9 cellular contexts compared by ENCODE assay signal in the genomic region with DNA sequence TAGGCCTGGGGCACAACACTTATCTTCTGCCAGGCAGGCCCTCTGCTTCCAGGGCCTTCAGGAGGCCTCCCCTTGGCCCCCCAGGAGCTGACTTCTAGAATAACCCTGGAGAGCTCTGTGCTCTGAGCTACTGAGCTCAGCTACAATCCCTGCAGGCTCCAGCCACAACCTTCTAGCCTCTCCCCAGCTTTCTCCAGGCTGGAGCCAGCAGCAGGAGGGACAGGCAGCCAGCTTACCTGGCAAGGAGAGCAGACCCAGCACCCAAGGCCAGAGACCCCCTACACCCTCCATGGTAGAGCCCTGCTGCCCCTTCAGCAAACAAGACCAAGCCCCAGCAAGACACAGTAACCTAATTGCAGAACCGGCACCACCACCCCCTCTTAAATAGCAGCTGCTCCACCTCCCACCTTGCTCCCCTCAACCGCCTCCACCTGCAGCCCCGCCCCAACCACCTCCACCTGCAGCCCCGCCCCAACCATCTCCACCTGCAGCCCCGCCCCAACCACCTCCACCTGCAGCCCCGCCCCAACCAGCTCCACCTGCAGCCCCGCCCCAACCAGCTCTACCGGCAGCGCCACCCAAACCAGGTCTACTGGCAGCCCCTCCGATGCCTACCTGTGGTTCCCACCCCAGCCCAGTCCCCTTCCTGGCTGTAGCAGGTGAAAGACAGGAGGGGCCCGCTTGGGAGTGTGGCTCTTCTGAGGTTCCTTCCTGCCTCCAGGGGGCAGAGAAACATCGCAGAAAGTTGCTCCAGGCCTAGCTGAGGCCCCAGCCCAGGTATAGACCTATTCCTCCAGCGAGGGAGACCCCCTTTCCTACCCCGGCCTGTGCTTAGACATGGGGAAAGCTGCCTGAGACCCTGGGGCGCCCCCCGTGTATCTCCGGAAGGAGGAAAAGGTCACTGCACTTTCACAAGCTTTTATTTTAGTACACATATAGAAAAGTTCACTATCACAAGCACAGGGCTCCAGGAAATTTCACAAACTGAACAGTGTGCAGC. TPM values are rescaled to one million over a fixed set of nuclear protein-coding genes. Genes with fewer than 3 reads are reported as not detected.
DNase-seq lines count a peak whose midpoint lies in the region; ATAC-seq and TF ChIP-seq lines count a peak whose summit lies in the region.
"Had no signal": no experiment of that assay in that cellular context is flagged by ENCODE, and none has a peak within 500 bp of the region (broad histone marks: within the 10 kb centered on the region; RNA-seq: fewer than 3 reads in every experiment).

Gene ASTL (minus strand): TSS at position 357 of the 1,000 bp plus-strand sequence. CDS start 66 bp downstream, at position 291.

- peak; percentile 44 for ATAC-seq in activated T-helper 17 cell treated with anti-CD3 and anti-CD28 coated beads, Interleukin-2, amount 50 U/mL, for 72 hours (replicated peaks)
- no peak for ATAC-seq in GM19324 (IDR thresholded peaks at IDR 0.05; ENCODE audit: low FRiP score, unreplicated experiment)

- H3K36me3 Mint-ChIP-seq in activated T-helper 17 cell treated with anti-CD3 and anti-CD28 coated beads, Interleukin-2, amount 50 U/mL, for 72 hours (ENCODE audit: low read depth): peaks cover 19% of the 10 kb centered on the region

- no peaks in the 10 kb centered on the region; the same call in 1 of the 2 replicates for H3K27me3 ChIP-seq in OCI-LY1 (ENCODE audit: insufficient read depth, low read length)

- H3K9me3 ChIP-seq in HEK293 (ENCODE audit: control insufficient read depth, insufficient read depth, low read depth, low read length): no peaks in the 10 kb centered on the region
- no peaks in the 10 kb centered on the region for H3K9me3 ChIP-seq in OCI-LY1 (ENCODE audit: low read length)

- no peak within 1 kb of the TSS for H3K27ac ChIP-seq in HEK293 (ENCODE audit: extremely low read depth, low read depth, low read length)
- H3K27ac ChIP-seq in OCI-LY1 (ENCODE audit: low read depth, low read length, poor library complexity, severe bottlenecking): no peak within 1 kb of the TSS
- H3K27ac ChIP-seq: SK-N-MC had no signal

- peak within 1 kb of the TSS; percentile 59 for H3K27ac Mint-ChIP-seq in activated T-helper 17 cell treated with anti-CD3 and anti-CD28 coated beads, Interleukin-2, amount 50 U/mL, for 72 hours

- no peak within 1 kb of the TSS for H3K9ac ChIP-seq in OCI-LY1 (ENCODE audit: low read length)

- no peaks in the 10 kb centered on the region for H3K79me2 ChIP-seq in OCI-LY1 (ENCODE audit: insufficient read depth, low read length)

- H3K4me3 ChIP-seq in HEK293 (ENCODE audit: low read depth, low read length): no peak within 1 kb of the TSS
- no peak within 1 kb of the TSS for H3K4me3 ChIP-seq in OCI-LY1 (ENCODE audit: low read depth, low read length, poor library complexity, severe bottlenecking)
- H3K4me3 ChIP-seq: SK-N-MC had no signal

- POLR2A ChIA-PET in HEK293 (lab: Yijun Ruan, JAX): interaction anchor here (1.0 to 2.2 kb wide), 3 partner anchors 21 to 126 kb away, joined by 3 to 8 read pairs (median 3); no protein-coding TSS in a partner anchor

- no peaks in the 10 kb centered on the region for H3F3A ChIP-seq in OCI-LY1 (ENCODE audit: insufficient read depth, low read length)

- H3K4me1 ChIP-seq in HEK293 (ENCODE audit: control insufficient read depth, insufficient read depth, low read length) (no peaks in the 10 kb centered on the region), OCI-LY1 (ENCODE audit: insufficient read depth, low read length, severe bottlenecking) (peaks cover 12% of the 10 kb centered on the region)

- no peaks in the 10 kb centered on the region for H3K27me3 Mint-ChIP-seq in activated T-helper 17 cell treated with anti-CD3 and anti-CD28 coated beads, Interleukin-2, amount 50 U/mL, for 72 hours

- no peak within 1 kb of the TSS for H3K4me2 ChIP-seq in OCI-LY1 (ENCODE audit: low read length)

- no peaks in the 10 kb centered on the region for H3K9me3 Mint-ChIP-seq in activated T-helper 17 cell treated with anti-CD3 and anti-CD28 coated beads, Interleukin-2, amount 50 U/mL, for 72 hours

- H3K4me1 Mint-ChIP-seq in activated T-helper 17 cell treated with anti-CD3 and anti-CD28 coated beads, Interleukin-2, amount 50 U/mL, for 72 hours: no peaks in the 10 kb centered on the region

- TF ChIP-seq CTCF in HEK293 (tag by site-specific recombination; IDR thresholded peaks at IDR 0.05) (0 out of 2 replicates have a peak, but pooled peaks have one; percentile 17), OCI-LY1 (IDR thresholded peaks at IDR 0.05; ENCODE audit: low read length) (peak; percentile 85)

- no peaks in the 10 kb centered on the region for H4K20me1 ChIP-seq in OCI-LY1 (ENCODE audit: insufficient read depth, low read length)

- no peaks in the 10 kb centered on the region for H3K9me2 ChIP-seq in OCI-LY1 (ENCODE audit: low read depth, low read length)

- no peak within 1 kb of the TSS for H3K4me3 Mint-ChIP-seq in activated T-helper 17 cell treated with anti-CD3 and anti-CD28 coated beads, Interleukin-2, amount 50 U/mL, for 72 hours

- no peaks in the 10 kb centered on the region for H3K36me3 ChIP-seq in HEK293 (ENCODE audit: control insufficient read depth in 2 of 2, insufficient read depth in 1 of 2, low read length in 2 of 2)
- peaks cover 14% of the 10 kb centered on the region for H3K36me3 ChIP-seq in OCI-LY1 (ENCODE audit: insufficient read depth, low read length)

- no peak within 1 kb of the TSS for H2AFZ ChIP-seq in OCI-LY1 (ENCODE audit: low read length)

- CTCF ChIA-PET in HEK293 (lab: Yijun Ruan, JAX): interaction anchor here (0.6 to 10.0 kb wide), 21 partner anchors 8 to 1094 kb away, joined by 3 to 142 read pairs (median 4); partner anchors contain the start of genes CIAO1 and TMEM127

- DNase-seq in DMS153 treated with DMSO at 0.1 percent for 48 hours (lab: John Stamatoyannopoulos, UW; ENCODE audit: unreplicated experiment) (peak; percentile 42), glomerular visceral epithelial cell (ENCODE audit: extremely low spot score) (peak; percentile 44), renal cortical epithelial cell (ENCODE audit: low read depth) (peak; percentile 10), NCI-H2227 treated with DMSO at 0.1 percent for 48 hours (lab: John Stamatoyannopoulos, UW) (no peak)

TF ChIP-seq in HEK293, 187 proteins besides CTCF, POLR2A, EP300 and RAD21:
- peak; percentile 44; the same call in 1 of the 2 replicates for TF ChIP-seq KLF8 (tag by site-specific recombination; IDR thresholded peaks at IDR 0.05)
- no peak for TF ChIP-seq ZNF366 (tag by site-specific recombination; conservative IDR thresholded peaks at IDR 0.05)
- no peak for TF ChIP-seq BCL11B (tag by site-specific recombination; IDR thresholded peaks at IDR 0.05; ENCODE audit: low read depth)

RNA-seq across cellular contexts. Expression of gene ASTL, which starts in this region (rescaled TPM):
- total RNA-seq in activated T-helper 17 cell treated with anti-CD3 and anti-CD28 coated beads, Interleukin-2, amount 50 U/mL, for 72 hours: 1 to 10 TPM in 1 of 2 donors, under 1 TPM in 1; 0.93 to 6.9 TPM
- total RNA-seq in renal cortical epithelial cell: not detected in 2 replicates

Comparison
In these comparisons a context has a peak if more than half of its experiments do, and no peak if none do; other contexts are left out.
1. Peak in DNase-seq in renal cortical epithelial cell; RNA of the gene not detected or under 1 TPM.